Comparison of ENCODE assay signal across 1 cellular context in the genomic region with DNA sequence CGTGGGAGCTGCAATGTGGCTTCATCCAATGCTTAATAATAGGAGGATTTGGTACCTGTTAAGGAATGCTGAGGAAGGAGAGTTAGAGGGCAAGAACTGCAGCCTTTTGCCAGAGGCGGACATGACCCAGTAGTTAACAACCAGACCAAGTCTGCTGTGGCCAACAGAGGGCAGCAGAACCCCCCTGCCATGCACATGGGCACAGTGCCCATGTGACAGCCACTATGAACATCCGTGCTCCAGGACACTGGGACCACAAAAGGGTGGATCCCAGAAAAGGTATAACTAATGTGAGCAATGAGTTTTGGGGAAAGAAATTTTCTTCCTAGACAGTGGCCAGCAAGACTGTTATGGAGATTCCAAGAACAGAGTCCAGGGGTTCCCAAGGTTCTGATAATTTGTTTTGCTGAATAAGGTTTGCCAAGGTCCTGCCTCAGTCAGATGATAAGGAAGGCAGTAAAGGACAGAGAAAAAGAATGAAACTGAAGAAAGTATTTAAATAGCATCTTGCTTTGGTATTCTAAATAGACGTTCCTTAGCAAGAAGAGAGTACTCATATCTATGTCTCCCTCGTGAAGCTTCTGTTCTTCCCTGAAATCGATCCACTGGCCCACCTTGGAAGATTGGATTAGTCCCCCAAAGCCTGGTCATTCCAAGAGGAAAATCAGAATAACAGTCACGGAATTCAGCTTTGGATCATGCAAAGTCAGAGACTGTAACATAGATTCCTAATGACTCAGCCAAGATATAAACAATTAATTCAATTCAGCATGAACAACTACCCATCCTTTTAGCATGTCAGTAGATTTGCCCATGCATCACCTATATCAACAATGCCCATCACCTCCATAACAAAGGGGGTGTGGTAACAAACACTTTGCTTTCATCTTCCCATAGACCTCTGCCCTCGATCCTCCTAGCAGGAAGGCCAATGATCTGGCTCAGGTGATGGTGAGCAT.
TF ChIP-seq lines count a peak whose summit lies in the region.

No MANE protein-coding gene starts in this region.

TF ChIP-seq in neural cell, 6 proteins besides CTCF, POLR2A, EP300 and RAD21 (continued from another document):
- TF ChIP-seq, protein P1, sequence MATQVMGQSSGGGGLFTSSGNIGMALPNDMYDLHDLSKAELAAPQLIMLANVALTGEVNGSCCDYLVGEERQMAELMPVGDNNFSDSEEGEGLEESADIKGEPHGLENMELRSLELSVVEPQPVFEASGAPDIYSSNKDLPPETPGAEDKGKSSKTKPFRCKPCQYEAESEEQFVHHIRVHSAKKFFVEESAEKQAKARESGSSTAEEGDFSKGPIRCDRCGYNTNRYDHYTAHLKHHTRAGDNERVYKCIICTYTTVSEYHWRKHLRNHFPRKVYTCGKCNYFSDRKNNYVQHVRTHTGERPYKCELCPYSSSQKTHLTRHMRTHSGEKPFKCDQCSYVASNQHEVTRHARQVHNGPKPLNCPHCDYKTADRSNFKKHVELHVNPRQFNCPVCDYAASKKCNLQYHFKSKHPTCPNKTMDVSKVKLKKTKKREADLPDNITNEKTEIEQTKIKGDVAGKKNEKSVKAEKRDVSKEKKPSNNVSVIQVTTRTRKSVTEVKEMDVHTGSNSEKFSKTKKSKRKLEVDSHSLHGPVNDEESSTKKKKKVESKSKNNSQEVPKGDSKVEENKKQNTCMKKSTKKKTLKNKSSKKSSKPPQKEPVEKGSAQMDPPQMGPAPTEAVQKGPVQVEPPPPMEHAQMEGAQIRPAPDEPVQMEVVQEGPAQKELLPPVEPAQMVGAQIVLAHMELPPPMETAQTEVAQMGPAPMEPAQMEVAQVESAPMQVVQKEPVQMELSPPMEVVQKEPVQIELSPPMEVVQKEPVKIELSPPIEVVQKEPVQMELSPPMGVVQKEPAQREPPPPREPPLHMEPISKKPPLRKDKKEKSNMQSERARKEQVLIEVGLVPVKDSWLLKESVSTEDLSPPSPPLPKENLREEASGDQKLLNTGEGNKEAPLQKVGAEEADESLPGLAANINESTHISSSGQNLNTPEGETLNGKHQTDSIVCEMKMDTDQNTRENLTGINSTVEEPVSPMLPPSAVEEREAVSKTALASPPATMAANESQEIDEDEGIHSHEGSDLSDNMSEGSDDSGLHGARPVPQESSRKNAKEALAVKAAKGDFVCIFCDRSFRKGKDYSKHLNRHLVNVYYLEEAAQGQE (IDR thresholded peaks at IDR 0.05; ENCODE audit: borderline replicate concordance) = no peak
- TF ChIP-seq SMC3 (conservative IDR thresholded peaks at IDR 0.05; ENCODE audit: poor library complexity) = no peak
- no peak for TF ChIP-seq MXI1 (conservative IDR thresholded peaks at IDR 0.05; ENCODE audit: poor library complexity, severe bottlenecking)
- no peak for TF ChIP-seq TAF1 (IDR thresholded peaks at IDR 0.05; ENCODE audit: low read depth)
